10 cellular contexts compared by ENCODE assay signal in genomic region chr19:5291588-5292193, GRCh38. TPM values are rescaled to one million over a fixed set of nuclear protein-coding genes. Genes with fewer than 3 reads are reported as not detected.
A peak's percentile ranks its signal among the peaks of the same experiment; 100 is the strongest.
DNase-seq lines count a peak whose midpoint lies in the region; ATAC-seq and TF ChIP-seq lines count a peak whose summit lies in the region.
"Had no signal": no experiment of that assay in that cellular context is flagged by ENCODE, and none has a peak within 500 bp of the region (broad histone marks: within the 10 kb centered on the region; RNA-seq: fewer than 3 reads in every experiment).

No MANE protein-coding gene starts in this region.

- no peak for ATAC-seq in activated T-helper 17 cell treated with anti-CD3 and anti-CD28 coated beads, Interleukin-2, amount 50 U/mL, for 72 hours (replicated peaks)
- ATAC-seq in HG03378 (IDR thresholded peaks at IDR 0.05; ENCODE audit: unreplicated experiment), result no peak

- H3K27ac Mint-ChIP-seq in Calu3 (ENCODE audit: unreplicated experiment), result no peak overlapping the region
- H3K27ac Mint-ChIP-seq in activated T-helper 17 cell treated with anti-CD3 and anti-CD28 coated beads, Interleukin-2, amount 50 U/mL, for 72 hours, result no peak overlapping the region
- H3K27ac Mint-ChIP-seq: activated naive CD4-positive, alpha-beta T cell treated with anti-CD3 and anti-CD28 coated beads for 36 hours had no signal

- no peaks in the 10 kb centered on the region for H3K9me3 Mint-ChIP-seq in Calu3 (ENCODE audit: low read depth, unreplicated experiment)
- H3K9me3 Mint-ChIP-seq in activated T-helper 17 cell treated with anti-CD3 and anti-CD28 coated beads, Interleukin-2, amount 50 U/mL, for 72 hours, result no peaks in the 10 kb centered on the region
- H3K9me3 Mint-ChIP-seq: activated naive CD4-positive, alpha-beta T cell treated with anti-CD3 and anti-CD28 coated beads for 36 hours had no signal

- DNase-seq in Calu3 (no peak), skeletal muscle cell (ENCODE audit: low read depth) (no peak), NAMALWA (ENCODE audit: low spot score) (no peak), GM19240 (ENCODE audit: insufficient read length, low spot score) (no peak), MV-4-11 (lab: John Stamatoyannopoulos, UW) (no peak)
- DNase-seq: activated naive CD4-positive, alpha-beta T cell treated with anti-CD3 and anti-CD28 coated beads for 36 hours; EL had no signal

- H3K4me3 Mint-ChIP-seq in Calu3 (ENCODE audit: low read depth, unreplicated experiment), result peak overlapping the region; percentile 44
- peak overlapping the region; percentile 41 for H3K4me3 Mint-ChIP-seq in activated T-helper 17 cell treated with anti-CD3 and anti-CD28 coated beads, Interleukin-2, amount 50 U/mL, for 72 hours

- H3K36me3 Mint-ChIP-seq in Calu3 (ENCODE audit: insufficient read depth, unreplicated experiment), result peaks cover 5% of the 10 kb centered on the region
- no peaks in the 10 kb centered on the region for H3K36me3 Mint-ChIP-seq in activated T-helper 17 cell treated with anti-CD3 and anti-CD28 coated beads, Interleukin-2, amount 50 U/mL, for 72 hours (ENCODE audit: low read depth)

- peaks cover 22% of the 10 kb centered on the region for H3K4me1 Mint-ChIP-seq in Calu3 (ENCODE audit: low read depth, unreplicated experiment)
- peaks cover 7% of the 10 kb centered on the region for H3K4me1 Mint-ChIP-seq in activated T-helper 17 cell treated with anti-CD3 and anti-CD28 coated beads, Interleukin-2, amount 50 U/mL, for 72 hours

- H3K36me3 ChIP-seq in iPS-15b (ENCODE audit: control insufficient read depth, insufficient read depth, low read length), result no peaks in the 10 kb centered on the region

- H3K27me3 ChIP-seq in iPS-15b (ENCODE audit: control insufficient read depth, insufficient read depth, low read length), result no peaks in the 10 kb centered on the region

- H3K4me3 ChIP-seq in iPS-15b (ENCODE audit: low read depth, low read length) (peak overlapping the region; percentile 70), skeletal muscle cell (ENCODE audit: low read depth, low read length) (peak overlapping the region; percentile 74)

- no peak for TF ChIP-seq CTCF in Calu3 (IDR thresholded peaks at IDR 0.05; ENCODE audit: unreplicated experiment)

- H3K27me3 Mint-ChIP-seq in Calu3 (ENCODE audit: unreplicated experiment), result no peaks in the 10 kb centered on the region
- H3K27me3 Mint-ChIP-seq in activated T-helper 17 cell treated with anti-CD3 and anti-CD28 coated beads, Interleukin-2, amount 50 U/mL, for 72 hours, result peaks cover 20% of the 10 kb centered on the region

- H3K4me1 ChIP-seq in iPS-15b (ENCODE audit: control insufficient read depth, insufficient read depth, low read length), result peaks cover 15% of the 10 kb centered on the region

- BruUV-seq in Calu3 (replicated peaks; lab: Mats Ljungman, UMichigan), result no TSS peak

- CTCF ChIA-PET in Calu3 (lab: Charles Lee), result no interaction called here

- no peaks in the 10 kb centered on the region for H3K9me3 ChIP-seq in iPS-15b (ENCODE audit: control insufficient read depth, insufficient read depth, low read length)

- H3K9ac ChIP-seq in iPS-15b (ENCODE audit: low read depth, low read length), result no peak overlapping the region

- intact Hi-C loops in Calu3 (cut with micrococcal nuclease; ENCODE audit: unreplicated experiment), result no loop called here

RNA-seq across cellular contexts. Expression of gene PTPRS, which starts 48.9 kb away (rescaled TPM):
- 91.4 and 93.0 TPM in 2 replicates for total RNA-seq in Calu3 (2022)
- 1 to 10 TPM in 1 of 2 donors, under 1 TPM in 1; 0.04 to 3.2 TPM for total RNA-seq in activated T-helper 17 cell treated with anti-CD3 and anti-CD28 coated beads, Interleukin-2, amount 50 U/mL, for 72 hours

Comparison
In these comparisons a context has a peak if more than half of its experiments do, and no peak if none do; other contexts are left out.
1. RNA of gene PTPRS, which starts 48.9 kb away (total RNA-seq): 91.4 to 93.0 TPM in Calu3; 0.04 to 3.2 TPM in activated T-helper 17 cell treated with anti-CD3 and anti-CD28 coated beads, Interleukin-2, amount 50 U/mL, for 72 hours; every median in the first group is over 10 times any median in the second.